In the genomic region with DNA sequence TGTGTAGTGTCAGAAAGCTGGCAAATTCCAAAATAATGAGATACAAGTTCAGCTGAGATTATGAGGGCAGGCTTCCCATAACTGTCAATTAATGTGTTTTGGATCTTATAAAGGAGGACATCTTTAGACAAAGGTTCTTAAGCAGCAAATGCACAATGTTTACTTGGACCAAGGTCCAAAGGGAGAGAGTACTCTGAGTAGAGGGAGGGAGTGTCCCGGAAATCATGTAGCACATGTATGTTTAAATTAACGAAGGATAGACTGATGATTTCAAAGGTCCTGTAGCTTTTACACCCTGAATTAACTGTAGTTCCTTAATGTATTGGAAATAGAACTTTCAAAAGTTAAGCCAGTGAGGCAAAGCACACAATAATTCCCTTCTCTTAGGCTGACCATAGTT, we compare ENCODE assay signal across 32 cellular contexts.
"Had no signal": no experiment of that assay in that cellular context is flagged by ENCODE, and none has a peak within 500 bp of the region (broad histone marks: within the 10 kb centered on the region; RNA-seq: fewer than 3 reads in every experiment).

No MANE protein-coding gene starts in this region.

- H3K27ac ChIP-seq: ascending aorta, breast epithelium, cardiac muscle cell, epithelial cell of prostate, esophagus squamous epithelium, gastroesophageal sphincter, WERI-Rb-1 had no signal

- H3K4me3 ChIP-seq: ascending aorta, breast epithelium, cardiac muscle cell, esophagus squamous epithelium, gastroesophageal sphincter had no signal

- H3K9me3 ChIP-seq: ascending aorta, breast epithelium, esophagus squamous epithelium, gastroesophageal sphincter had no signal

- FAIRE-seq: endometrium, endothelial cell of umbilical vein had no signal

- H3K4me3 Mint-ChIP-seq: activated B cell treated with CpG ODN at 0.5 μM for 24 hours; activated CD8-positive, alpha-beta T cell treated with anti-CD3 and anti-CD28 coated beads for 36 hours; activated naive CD4-positive, alpha-beta T cell treated with anti-CD3 and anti-CD28 coated beads for 36 hours; activated naive CD8-positive, alpha-beta T cell treated with anti-CD3 and anti-CD28 coated beads, Interleukin-2, amount 10 ng/mL, durations not matched to agents 7 days and 5 days; activated T-cell treated with anti-CD3 and anti-CD28 coated beads, Interleukin-2, amount 50 U/mL, for 4 hours; brain; T-helper 17 cell; T-helper 2 cell treated with Interferon-gamma antibody and Interleukin-4, amounts not matched to agents 5 μg/mL and 100 μg/mL, for 36 hours had no signal

- H3K4me1 ChIP-seq: ascending aorta, breast epithelium had no signal

- DNase-seq: activated B cell treated with CpG ODN at 0.5 μM for 24 hours; activated CD4-positive, alpha-beta T cell treated with anti-CD3 and anti-CD28 coated beads for 48 hours; activated CD4-positive, alpha-beta T cell treated with anti-CD3 and anti-CD28 coated beads, Interleukin-2, amount 50 U/mL, for 1 hour; activated CD4-positive, alpha-beta T cell treated with anti-CD3 and anti-CD28 coated beads, Interleukin-2, amount 50 U/mL, for 48 hours; activated CD8-positive, alpha-beta memory T cell treated with anti-CD3 and anti-CD28 coated beads for 24 hours; activated CD8-positive, alpha-beta T cell treated with anti-CD3 and anti-CD28 coated beads for 36 hours; activated effector memory CD4-positive, alpha-beta T cell treated with anti-CD3 and anti-CD28 coated beads, Interleukin-2, amount 50 U/mL, for 16 hours; activated naive CD4-positive, alpha-beta T cell treated with anti-CD3 and anti-CD28 coated beads for 36 hours; activated naive CD8-positive, alpha-beta T cell treated with anti-CD3 and anti-CD28 coated beads, Interleukin-2, amount 10 ng/mL, durations not matched to agents 7 days and 5 days; activated T-cell treated with anti-CD3 and anti-CD28 coated beads, Interleukin-2, amount 50 U/mL, for 4 hours; central memory CD4-positive, alpha-beta T cell; cerebellar nuclear complex; cortex of kidney; effector CD8-positive, alpha-beta T cell; esophagus squamous epithelium; foreskin melanocyte; T-helper 1 cell; T-helper 17 cell; T1000; WERI-Rb-1 had no signal

- H3K9me3 Mint-ChIP-seq: activated B cell treated with CpG ODN at 0.5 μM for 24 hours; activated CD8-positive, alpha-beta T cell treated with anti-CD3 and anti-CD28 coated beads for 36 hours; activated naive CD4-positive, alpha-beta T cell treated with anti-CD3 and anti-CD28 coated beads for 36 hours; activated naive CD8-positive, alpha-beta T cell treated with anti-CD3 and anti-CD28 coated beads, Interleukin-2, amount 10 ng/mL, durations not matched to agents 7 days and 5 days; activated T-cell treated with anti-CD3 and anti-CD28 coated beads, Interleukin-2, amount 50 U/mL, for 4 hours; activated T-helper 2 cell treated with anti-CD3 and anti-CD28 coated beads, Interferon-gamma antibody, Interleukin-2, Interleukin-4, amounts not matched to agents 10 μg/mL and 5 μg/mL and 100 μg/mL, durations not matched to agents 14 hours and 24 hours and 36 hours; brain had no signal

- ATAC-seq: activated CD4-positive, CD25-positive, alpha-beta regulatory T cell treated with anti-CD3 and anti-CD28 coated beads, Interleukin-2, amount 50 U/mL, for 24 hours; activated CD8-positive, alpha-beta T cell treated with anti-CD3 and anti-CD28 coated beads for 36 hours; activated naive CD4-positive, alpha-beta T cell treated with anti-CD3 and anti-CD28 coated beads, Interleukin-2, amount 50 U/mL, for 72 hours; activated T-cell treated with anti-CD3 and anti-CD28 coated beads, Interleukin-2, amount 50 U/mL, for 4 hours; gastroesophageal sphincter; T-helper 17 cell had no signal

- H3K4me1 Mint-ChIP-seq: activated B cell treated with CpG ODN at 0.5 μM for 24 hours; activated naive CD8-positive, alpha-beta T cell treated with anti-CD3 and anti-CD28 coated beads, Interleukin-2, amount 10 ng/mL, durations not matched to agents 7 days and 5 days; brain had no signal

- H3K27ac Mint-ChIP-seq: activated B cell treated with CpG ODN at 0.5 μM for 24 hours; activated CD8-positive, alpha-beta T cell treated with anti-CD3 and anti-CD28 coated beads for 36 hours; activated naive CD4-positive, alpha-beta T cell treated with anti-CD3 and anti-CD28 coated beads for 36 hours; activated naive CD4-positive, alpha-beta T cell treated with anti-CD3 and anti-CD28 coated beads, Interleukin-2, amount 50 U/mL, for 72 hours; activated naive CD8-positive, alpha-beta T cell treated with anti-CD3 and anti-CD28 coated beads, Interleukin-2, amount 10 ng/mL, durations not matched to agents 7 days and 5 days; activated T-helper 2 cell treated with anti-CD3 and anti-CD28 coated beads, Interferon-gamma antibody, Interleukin-2, Interleukin-4, amounts not matched to agents 10 μg/mL and 5 μg/mL and 100 μg/mL, durations not matched to agents 14 hours and 24 hours and 36 hours; brain; T-helper 17 cell; T-helper 2 cell treated with Interferon-gamma antibody and Interleukin-4, amounts not matched to agents 5 μg/mL and 100 μg/mL, for 36 hours had no signal

- H3K27me3 ChIP-seq: ascending aorta, breast epithelium, cardiac muscle cell, esophagus squamous epithelium, gastroesophageal sphincter had no signal

- H3K27me3 Mint-ChIP-seq: activated B cell treated with CpG ODN at 0.5 μM for 24 hours; activated CD8-positive, alpha-beta T cell treated with anti-CD3 and anti-CD28 coated beads for 36 hours; activated naive CD8-positive, alpha-beta T cell treated with anti-CD3 and anti-CD28 coated beads, Interleukin-2, amount 10 ng/mL, durations not matched to agents 7 days and 5 days; brain; T-helper 17 cell had no signal

- H3K36me3 ChIP-seq: breast epithelium, cardiac muscle cell, WERI-Rb-1 had no signal
